ENCODE assay signal across 16 cellular contexts in genomic region chr7:24504040-24504439, GRCh38.
A peak's percentile ranks its signal among the peaks of the same experiment; 100 is the strongest.
DNase-seq lines count a peak whose midpoint lies in the region; ATAC-seq and TF ChIP-seq lines count a peak whose summit lies in the region.
"Had no signal": no experiment of that assay in that cellular context is flagged by ENCODE, and none has a peak within 500 bp of the region (broad histone marks: within the 10 kb centered on the region; RNA-seq: fewer than 3 reads in every experiment).

No MANE protein-coding gene starts in this region.

- DNase-seq in NCI-H1417 (lab: John Stamatoyannopoulos, UW) = peak in 2 of 3 experiments; percentile 63 to 82
- DNase-seq in NCI-H1417 treated with DMSO at 0.1 percent for 48 hours (lab: John Stamatoyannopoulos, UW) = no peak
- DNase-seq in dorsolateral prefrontal cortex = no peak
- DNase-seq in smooth muscle cell (lab: John Stamatoyannopoulos, UW; ENCODE audit: unreplicated experiment) = no peak
- no peak for DNase-seq in NCI-H526 (lab: John Stamatoyannopoulos, UW)
- DNase-seq in mesendoderm = no peak
- no peak for DNase-seq in AG20443 (ENCODE audit: low spot score)
- DNase-seq: C1 segment of cervical spinal cord, DMS 273 treated with DMSO at 0.1 percent for 48 hours, NCI-H2029, NCI-H510A, RPMI8226 had no signal

- H4K8ac ChIP-seq in mesendoderm (ENCODE audit: low read depth, low read length) = no peak overlapping the region

- no peak overlapping the region for H3K56ac ChIP-seq in mesendoderm (ENCODE audit: low read length)

- no peaks in the 10 kb centered on the region for H4K20me1 ChIP-seq in smooth muscle cell (ENCODE audit: low read depth)

- 17% methylated on average over 6 of the region's 6 CpGs for WGBS in smooth muscle cell (ENCODE audit: low lambda C conversion rate)
- WGBS in mesendoderm (ENCODE audit: extremely low coverage, insufficient coverage, low lambda C conversion rate) = no CpG with 5 or more reads among the region's 6 CpGs

- peak overlapping the region in 38 of 59 donors; percentile 1 to 77 (median 38) for H3K27ac ChIP-seq in dorsolateral prefrontal cortex
- peak overlapping the region; percentile 64 for H3K27ac ChIP-seq in smooth muscle cell (ENCODE audit: low read depth)
- H3K27ac ChIP-seq in mesendoderm (ENCODE audit: low read depth, low read length) = no peak overlapping the region
- H3K27ac ChIP-seq: 22Rv1, SJCRH30 had no signal

- H3K9ac ChIP-seq in smooth muscle cell (ENCODE audit: low read depth) (no peak overlapping the region), mesendoderm (ENCODE audit: low read length) (no peak overlapping the region)

- H3K4me1 ChIP-seq in smooth muscle cell (ENCODE audit: low read depth) (peaks cover 4% of the 10 kb centered on the region), mesendoderm (ENCODE audit: control insufficient read depth, low read depth, low read length) (no peaks in the 10 kb centered on the region)
- H3K4me1 ChIP-seq: HAP-1 had no signal

- no peaks in the 10 kb centered on the region for H3K9me3 ChIP-seq in smooth muscle cell (replicated peaks; ENCODE audit: low read depth)
- H3K9me3 ChIP-seq: HAP-1, SJCRH30 had no signal

- H3K4me2 ChIP-seq in smooth muscle cell (peak overlapping the region; percentile 75), mesendoderm (ENCODE audit: low read length) (no peak overlapping the region)

- H2AK5ac ChIP-seq in mesendoderm (ENCODE audit: low read length) = no peak overlapping the region

- no peak overlapping the region for H2BK120ac ChIP-seq in mesendoderm (ENCODE audit: low read depth, low read length)

- H4K5ac ChIP-seq in mesendoderm (ENCODE audit: low read length) = no peak overlapping the region

- no peak overlapping the region for H3K4ac ChIP-seq in mesendoderm (ENCODE audit: low read depth, low read length)

- peaks cover 28% of the 10 kb centered on the region for H3F3A ChIP-seq in smooth muscle cell (ENCODE audit: low read depth)

- H3K18ac ChIP-seq in mesendoderm (ENCODE audit: low read length) = no peak overlapping the region

- no peak for TF ChIP-seq CTCF in dorsolateral prefrontal cortex (IDR thresholded peaks at IDR 0.05 in 54 of 56, conservative IDR thresholded peaks at IDR 0.05 in 2 of 56; ENCODE audit: low read depth in 1 of 56, partially characterized antibody in 56 of 56)
- TF ChIP-seq CTCF in smooth muscle cell (IDR thresholded peaks at IDR 0.05; ENCODE audit: borderline replicate concordance, insufficient read depth, poor library complexity, severe bottlenecking) = no peak

- H2BK15ac ChIP-seq in mesendoderm (replicated peaks; ENCODE audit: low read depth) = no peak overlapping the region

- no peak overlapping the region for H3K23ac ChIP-seq in mesendoderm (ENCODE audit: low read length)

- no peaks in the 10 kb centered on the region for H3K79me1 ChIP-seq in mesendoderm (ENCODE audit: low read length)

- peak; percentile 43 for ATAC-seq in HG03442 (IDR thresholded peaks at IDR 0.05; ENCODE audit: unreplicated experiment)

- no peak overlapping the region for H2AFZ ChIP-seq in smooth muscle cell (ENCODE audit: low read depth)

- intact Hi-C loops in dorsolateral prefrontal cortex (cut with DNase I) = no loop called here

- H3K36me3 ChIP-seq in smooth muscle cell (ENCODE audit: low read depth) = no peaks in the 10 kb centered on the region
- H3K36me3 ChIP-seq in mesendoderm (ENCODE audit: control insufficient read depth, insufficient read depth, low read length) = no peaks in the 10 kb centered on the region
- H3K36me3 ChIP-seq: HAP-1, SJCRH30 had no signal

- peak overlapping the region in 1 of 59 donors; percentile 4 for H3K4me3 ChIP-seq in dorsolateral prefrontal cortex
- peak overlapping the region; percentile 21 for H3K4me3 ChIP-seq in smooth muscle cell
- no peak overlapping the region for H3K4me3 ChIP-seq in mesendoderm (ENCODE audit: low read length)
- H3K4me3 ChIP-seq: HAP-1, SJCRH30 had no signal

- H3K27me3 ChIP-seq in dorsolateral prefrontal cortex (no peaks in the 10 kb centered on the region), smooth muscle cell (ENCODE audit: low read depth) (no peaks in the 10 kb centered on the region), mesendoderm (ENCODE audit: insufficient read depth, low read length, poor library complexity) (no peaks in the 10 kb centered on the region)
- H3K27me3 ChIP-seq: SJCRH30 had no signal

- H3K79me2 ChIP-seq in smooth muscle cell (ENCODE audit: low read depth) (no peaks in the 10 kb centered on the region), mesendoderm (ENCODE audit: control insufficient read depth, insufficient read depth, low read length) (no peaks in the 10 kb centered on the region)

- H2BK5ac ChIP-seq in mesendoderm (ENCODE audit: low read length) = no peak overlapping the region

Comparison
In these comparisons a context has a peak if more than half of its experiments do, and no peak if none do; other contexts are left out.
1. DNase-seq: peak in NCI-H1417 (2 of 3); none in NCI-H1417 treated with DMSO at 0.1 percent for 48 hours (single experiment), dorsolateral prefrontal cortex (0 of 10), smooth muscle cell (single experiment), NCI-H526 (0 of 2), mesendoderm (single experiment) and AG20443 (single experiment).